8 cellular contexts compared by ENCODE assay signal in the genomic region with DNA sequence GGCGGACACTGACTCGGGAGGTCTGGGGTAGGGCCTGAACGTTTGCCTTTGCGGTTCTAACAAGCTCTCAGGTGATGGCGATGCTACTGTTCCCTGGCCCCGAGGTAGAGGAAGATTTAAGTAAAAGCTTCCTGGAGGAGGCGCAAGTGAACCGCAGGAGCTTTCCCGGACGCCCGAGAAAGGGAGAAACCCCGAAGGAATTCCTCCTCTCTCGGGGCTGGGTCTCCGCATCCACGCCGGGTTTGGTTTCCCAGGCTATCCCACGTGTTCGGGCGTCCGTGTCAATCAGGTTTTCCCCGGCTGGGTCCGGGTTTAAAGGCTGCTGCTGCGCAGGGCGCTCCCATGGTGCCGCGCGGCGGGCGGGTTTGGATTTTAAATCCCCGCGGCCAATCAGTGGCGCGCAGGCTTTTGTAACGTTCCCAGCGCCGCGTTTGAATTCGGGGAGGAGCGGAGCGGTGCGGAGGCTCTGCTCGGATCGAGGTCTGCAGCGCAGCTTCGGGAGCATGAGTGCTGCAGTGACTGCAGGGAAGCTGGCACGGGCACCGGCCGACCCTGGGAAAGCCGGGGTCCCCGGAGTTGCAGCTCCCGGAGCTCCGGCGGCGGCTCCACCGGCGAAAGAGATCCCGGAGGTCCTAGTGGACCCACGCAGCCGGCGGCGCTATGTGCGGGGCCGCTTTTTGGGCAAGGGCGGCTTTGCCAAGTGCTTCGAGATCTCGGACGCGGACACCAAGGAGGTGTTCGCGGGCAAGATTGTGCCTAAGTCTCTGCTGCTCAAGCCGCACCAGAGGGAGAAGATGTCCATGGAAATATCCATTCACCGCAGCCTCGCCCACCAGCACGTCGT. TPM values are rescaled to one million over a fixed set of nuclear protein-coding genes. Genes with fewer than 3 reads are reported as not detected.
DNase-seq lines count a peak whose midpoint lies in the region; ATAC-seq and TF ChIP-seq lines count a peak whose summit lies in the region.

A gene (plus strand): TSS at position 460 of the 844 bp plus-strand sequence. CDS start 44 bp downstream, at position 504.

- peak within 1 kb of the TSS; percentile 47 to 71 (median 62) for H3K4me3 ChIP-seq in breast epithelium

- intact Hi-C loops in breast epithelium (cut with DNase I; ENCODE audit: low total_unique reads): no loop called here

- peak; percentile 83 for DNase-seq in 8988T
- DNase-seq in NCI-H2171 (lab: John Stamatoyannopoulos, UW): peak; percentile 93
- peak; percentile 39 to 72 for DNase-seq in breast epithelium (ENCODE audit: low spot score in 2 of 2)
- DNase-seq in iPS-NIHi7 (ENCODE audit: extremely low spot score): peak; percentile 94
- peak; percentile 58 to 80 for DNase-seq in stimulated activated CD4-positive, alpha-beta T cell treated with anti-CD3 and anti-CD28 coated beads, Interleukin-12 subunit alpha, Interleukin-12 subunit beta, amount 100 ng/mL, for 24 hours (ENCODE audit: low read depth in 2 of 2)

- no peaks in the 10 kb centered on the region for H3K9me3 ChIP-seq in breast epithelium

- ATAC-seq in GM18508 (IDR thresholded peaks at IDR 0.05; ENCODE audit: insufficient read depth, unreplicated experiment) (peak; percentile 54), HG03064 (IDR thresholded peaks at IDR 0.05; ENCODE audit: low read depth, unreplicated experiment) (peak; percentile 77)

- H3K27me3 ChIP-seq in breast epithelium: no peaks in the 10 kb centered on the region

- no peaks in the 10 kb centered on the region for H3K36me3 ChIP-seq in breast epithelium

- TF ChIP-seq POLR2A in breast epithelium (IDR thresholded peaks at IDR 0.05): no peak

- peak within 1 kb of the TSS; percentile 53 for H3K27ac ChIP-seq in VCaP
- no peak within 1 kb of the TSS for H3K27ac ChIP-seq in breast epithelium

- no peaks in the 10 kb centered on the region for H3K4me1 ChIP-seq in breast epithelium

- peak; percentile 32; the same call in 1 of the 2 replicates for TF ChIP-seq CTCF in VCaP (conservative IDR thresholded peaks at IDR 0.05)
- peak in 2 of 3 donors; percentile 12 to 25 for TF ChIP-seq CTCF in breast epithelium (IDR thresholded peaks at IDR 0.05)

RNA-seq across cellular contexts. Expression of the gene that starts here (rescaled TPM):
- total RNA-seq in breast epithelium: 1 to 10 TPM in 2 of 3 donors, under 1 TPM in 1; 0.66 to 4.3 (median 1.3) TPM
